Comparison of ENCODE assay signal across 2 cellular contexts in the genomic region with DNA sequence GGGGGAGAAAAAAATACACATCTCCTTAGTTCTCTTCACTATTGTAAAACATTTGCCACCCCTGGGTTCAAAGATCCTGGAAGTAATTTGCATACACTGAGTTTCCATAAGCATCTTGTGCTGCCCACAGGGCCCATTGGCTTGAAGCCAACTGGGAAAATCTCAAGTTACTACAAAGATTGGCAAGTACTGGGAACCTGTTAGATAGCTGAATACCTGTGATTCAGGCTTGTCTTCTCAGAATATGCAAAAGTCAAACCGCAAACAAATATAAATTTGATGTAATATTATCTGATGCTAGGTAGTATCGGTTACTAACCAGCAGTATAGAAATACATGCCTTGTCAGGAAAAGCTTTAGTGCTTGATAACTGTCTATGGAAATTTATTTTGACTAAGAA.
TF ChIP-seq lines count a peak whose summit lies in the region.

No MANE protein-coding gene starts in this region.

TF ChIP-seq in IMR-90, 13 proteins besides CTCF, POLR2A, EP300 and RAD21:
- TF ChIP-seq RCOR1 (IDR thresholded peaks at IDR 0.05; ENCODE audit: insufficient replicate concordance, low read length) (no peak), FOS (IDR thresholded peaks at IDR 0.05; ENCODE audit: low read depth, low read length) (no peak), ELK1 (IDR thresholded peaks at IDR 0.05; ENCODE audit: borderline replicate concordance, low read depth, low read length) (no peak), BHLHE40 (IDR thresholded peaks at IDR 0.05; ENCODE audit: low read depth, low read length) (no peak), NFE2L2 (IDR thresholded peaks at IDR 0.05; ENCODE audit: low read depth, low read length) (no peak), CEBPB (IDR thresholded peaks at IDR 0.05; ENCODE audit: low read depth, low read length) (no peak), CHD1 (IDR thresholded peaks at IDR 0.05; ENCODE audit: low read depth, low read length) (no peak), SMC3 (IDR thresholded peaks at IDR 0.05; ENCODE audit: low read depth, low read length) (no peak), MAZ (IDR thresholded peaks at IDR 0.05; ENCODE audit: borderline replicate concordance, low read depth, low read length) (no peak), MAFK (IDR thresholded peaks at IDR 0.05; ENCODE audit: low read depth, low read length) (no peak), RFX5 (IDR thresholded peaks at IDR 0.05; ENCODE audit: low read depth, low read length) (no peak), MXI1 (IDR thresholded peaks at IDR 0.05; ENCODE audit: borderline replicate concordance, low read depth, low read length) (no peak)
- TF ChIP-seq, protein P1, sequence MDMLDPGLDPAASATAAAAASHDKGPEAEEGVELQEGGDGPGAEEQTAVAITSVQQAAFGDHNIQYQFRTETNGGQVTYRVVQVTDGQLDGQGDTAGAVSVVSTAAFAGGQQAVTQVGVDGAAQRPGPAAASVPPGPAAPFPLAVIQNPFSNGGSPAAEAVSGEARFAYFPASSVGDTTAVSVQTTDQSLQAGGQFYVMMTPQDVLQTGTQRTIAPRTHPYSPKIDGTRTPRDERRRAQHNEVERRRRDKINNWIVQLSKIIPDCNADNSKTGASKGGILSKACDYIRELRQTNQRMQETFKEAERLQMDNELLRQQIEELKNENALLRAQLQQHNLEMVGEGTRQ (IDR thresholded peaks at IDR 0.05; ENCODE audit: low read depth, low read length) = no peak
TF ChIP-seq in IMR-90: peak in this region for 0.

TF ChIP-seq in WTC11, 78 proteins besides CTCF, POLR2A, EP300 and RAD21:
- TF ChIP-seq ZNF512 (CRISPR knock-in tag; IDR thresholded peaks at IDR 0.05; ENCODE audit: borderline replicate concordance) = no peak
- no peak for TF ChIP-seq NFATC4 (CRISPR knock-in tag; IDR thresholded peaks at IDR 0.05)
